ENCODE assay signal across 8 cellular contexts in the genomic region with DNA sequence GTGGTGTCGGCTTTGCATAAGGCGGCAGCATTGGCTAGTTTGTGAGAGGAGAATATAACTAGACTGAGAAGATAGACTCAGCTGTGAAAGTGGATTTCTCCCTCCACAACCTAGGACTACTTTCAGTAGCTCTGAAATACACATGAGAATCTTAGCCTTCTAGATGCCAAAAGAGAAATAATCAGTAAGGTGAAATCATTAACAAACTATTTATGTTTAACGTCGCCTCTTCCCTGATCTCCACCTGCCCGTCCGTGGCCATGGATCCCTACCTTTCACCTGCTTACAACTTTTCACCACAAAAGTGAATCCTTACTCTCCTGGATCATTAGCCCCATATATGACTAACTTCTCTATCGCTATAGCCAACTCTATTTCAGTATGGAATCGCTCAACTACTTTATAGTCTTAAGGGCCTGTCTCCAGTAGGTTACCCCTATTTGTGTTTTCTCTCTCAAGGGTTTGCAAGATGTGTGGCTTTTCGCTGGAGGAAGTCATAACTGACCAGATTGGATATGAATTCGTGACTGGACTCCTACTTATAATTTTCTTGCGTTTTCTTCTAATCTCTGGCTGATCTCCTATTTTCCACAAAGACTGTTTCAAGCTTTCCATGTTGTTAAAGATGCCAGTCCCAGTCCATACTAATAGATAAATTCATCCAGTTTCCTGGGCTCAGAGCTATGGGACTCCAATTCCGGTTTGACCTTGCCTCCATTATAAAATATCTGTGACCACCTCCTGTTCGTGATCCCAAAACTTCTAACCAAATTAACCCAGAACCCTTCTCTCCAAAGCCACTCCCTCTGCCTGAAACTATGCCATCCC. TPM values are rescaled to one million over a fixed set of nuclear protein-coding genes. Genes with fewer than 3 reads are reported as not detected.
DNase-seq lines count a peak whose midpoint lies in the region; ATAC-seq lines count a peak whose summit lies in the region.

No MANE protein-coding gene starts in this region.

- H3K4me1 Mint-ChIP-seq in IgD-negative memory B cell, result peaks cover 27 to 38% (median 38%) of the 10 kb centered on the region in 3 donors
- peaks cover 47 to 51% of the 10 kb centered on the region in 2 donors for H3K4me1 Mint-ChIP-seq in immature natural killer cell

- no peak for ATAC-seq in GM19023 (IDR thresholded peaks at IDR 0.05; ENCODE audit: unreplicated experiment)

- H3K9me3 ChIP-seq in adipocyte (ENCODE audit: control insufficient read depth, low read length) (peaks cover 1% of the 10 kb centered on the region), subcutaneous abdominal adipose tissue (ENCODE audit: control insufficient read depth in 5 of 5, low read length in 5 of 5) (no peaks in the 10 kb centered on the region)

- H3K27me3 ChIP-seq in adipocyte (replicated peaks; ENCODE audit: control insufficient read depth, insufficient read depth, low read length) (no peaks in the 10 kb centered on the region), subcutaneous abdominal adipose tissue (ENCODE audit: control insufficient read depth in 5 of 5, insufficient read depth in 4 of 5, low read length in 5 of 5) (no peaks in the 10 kb centered on the region)

- H3K36me3 ChIP-seq in adipocyte (ENCODE audit: control insufficient read depth, insufficient read depth, low read length, severe bottlenecking), result no peaks in the 10 kb centered on the region
- no peaks in the 10 kb centered on the region for H3K36me3 ChIP-seq in subcutaneous abdominal adipose tissue (ENCODE audit: control insufficient read depth in 5 of 5, insufficient read depth in 5 of 5, low read length in 5 of 5)

- H3K4me1 ChIP-seq in adipocyte (ENCODE audit: control insufficient read depth, insufficient read depth, low read length) (peaks cover 32% of the 10 kb centered on the region), subcutaneous abdominal adipose tissue (ENCODE audit: control insufficient read depth in 5 of 5, insufficient read depth in 5 of 5, low read length in 5 of 5) (peaks cover 2 to 35% (median 31%) of the 10 kb centered on the region in 5 donors)

- H3K27me3 Mint-ChIP-seq in IgD-negative memory B cell (no peaks in the 10 kb centered on the region), immature natural killer cell (ENCODE audit: low read depth in 3 of 3) (peaks cover 13 to 27% (median 18%) of the 10 kb centered on the region in 3 donors)

- H3K27ac ChIP-seq in subcutaneous abdominal adipose tissue (ENCODE audit: low read depth, low read length), result peak overlapping the region; percentile 97

- DNase-seq in DMS53 treated with DMSO at 0.1 percent for 48 hours (lab: John Stamatoyannopoulos, UW; ENCODE audit: unreplicated experiment) (peak; percentile 44), adipocyte (ENCODE audit: low read depth) (no peak), immature natural killer cell (no peak), SHP77 treated with DMSO at 0.1 percent for 48 hours (lab: John Stamatoyannopoulos, UW) (no peak)
- no peak for DNase-seq in stimulated activated naive CD4-positive, alpha-beta T cell treated with Interleukin-2 at 50 U/mL for 16 hours (lab: John Stamatoyannopoulos, UW)

- H3K27ac Mint-ChIP-seq in IgD-negative memory B cell (peak overlapping the region; percentile 98 to 100 (median 99)), immature natural killer cell (peak overlapping the region; percentile 95 to 99 (median 98))

- H3K9me3 Mint-ChIP-seq in IgD-negative memory B cell (peaks cover 0 to 1% (median 0%) of the 10 kb centered on the region in 3 donors), immature natural killer cell (no peaks in the 10 kb centered on the region)

- H3K36me3 Mint-ChIP-seq in IgD-negative memory B cell (no peaks in the 10 kb centered on the region), immature natural killer cell (no peaks in the 10 kb centered on the region)

- H3K9ac ChIP-seq in adipocyte (ENCODE audit: low read length) (peak overlapping the region; percentile 95), subcutaneous abdominal adipose tissue (ENCODE audit: low read length in 5 of 5) (peak overlapping the region; percentile 71 to 95 (median 83))

- H3K4me3 Mint-ChIP-seq in IgD-negative memory B cell (peak overlapping the region; percentile 94 to 98 (median 95)), immature natural killer cell (peak overlapping the region; percentile 88 to 98 (median 96))

- H3K4me3 ChIP-seq in adipocyte (ENCODE audit: low read length), result peak overlapping the region; percentile 90
- peak overlapping the region; percentile 65 to 83 (median 79) for H3K4me3 ChIP-seq in subcutaneous abdominal adipose tissue (ENCODE audit: low read depth in 1 of 5, low read length in 5 of 5)

RNA-seq across cellular contexts. Expression of gene STAG1, which starts 1.1 kb away (rescaled TPM):
- polyA plus RNA-seq in IgD-negative memory B cell (20.8 TPM), immature natural killer cell (10 to 100 TPM; 11.8 to 22.6 (median 14.6) TPM)
